ENCODE assay signal across 16 cellular contexts in genomic region chr19:41435376-41435775, GRCh38. TPM values are rescaled to one million over a fixed set of nuclear protein-coding genes. Genes with fewer than 3 reads are reported as not detected.
"Had no signal": no experiment of that assay in that cellular context is flagged by ENCODE, and none has a peak within 500 bp of the region (broad histone marks: within the 10 kb centered on the region; RNA-seq: fewer than 3 reads in every experiment).

No MANE protein-coding gene starts in this region.

RNA-seq across cellular contexts. Expression of gene ERICH4, which starts 7.6 kb away (rescaled TPM):
- total RNA-seq: activated B cell treated with CpG ODN at 0.5 μM for 24 hours; activated CD4-positive, alpha-beta memory T cell treated with anti-CD3 and anti-CD28 coated beads for 36 hours; activated CD4-positive, alpha-beta T cell treated with anti-CD3 and anti-CD28 coated beads, Interleukin-2, amount 10 ng/mL, durations not matched to agents 24 days and 14 days; activated CD8-positive, alpha-beta memory T cell treated with anti-CD3 and anti-CD28 coated beads for 36 hours; activated CD8-positive, alpha-beta T cell treated with anti-CD3 and anti-CD28 coated beads for 36 hours; activated naive CD4-positive, alpha-beta T cell treated with anti-CD3 and anti-CD28 coated beads for 36 hours; activated naive CD4-positive, alpha-beta T cell treated with anti-CD3 and anti-CD28 coated beads, Interleukin-2, amount 50 U/mL, for 72 hours; activated naive CD8-positive, alpha-beta T cell treated with anti-CD3 and anti-CD28 coated beads for 36 hours; activated T-cell treated with anti-CD3 and anti-CD28 coated beads, Interleukin-2, amount 50 U/mL, for 4 hours; activated T-cell treated with anti-CD3 and anti-CD28 coated beads, Interleukin-2, amount 50 U/mL, for 72 hours; activated T-helper 1 cell treated with anti-CD3 and anti-CD28 coated beads, Interleukin-12 subunit alpha, Interleukin-12 subunit beta, Interleukin-2, Interleukin-4 antibody, amounts not matched to agents 30 ng/mL and 10 ng/mL and 1 ng/mL, durations not matched to agents 14 hours and 24 hours and 36 hours; activated T-helper 17 cell treated with anti-CD3 and anti-CD28 coated beads, Interleukin-2, amount 50 U/mL, for 72 hours; adrenal gland; ascending aorta; bronchial epithelial cell; cardiac muscle cell had no signal
- polyA plus RNA-seq: cardiac muscle cell had no signal
